Comparison of ENCODE assay signal across 1 cellular context in the genomic region with DNA sequence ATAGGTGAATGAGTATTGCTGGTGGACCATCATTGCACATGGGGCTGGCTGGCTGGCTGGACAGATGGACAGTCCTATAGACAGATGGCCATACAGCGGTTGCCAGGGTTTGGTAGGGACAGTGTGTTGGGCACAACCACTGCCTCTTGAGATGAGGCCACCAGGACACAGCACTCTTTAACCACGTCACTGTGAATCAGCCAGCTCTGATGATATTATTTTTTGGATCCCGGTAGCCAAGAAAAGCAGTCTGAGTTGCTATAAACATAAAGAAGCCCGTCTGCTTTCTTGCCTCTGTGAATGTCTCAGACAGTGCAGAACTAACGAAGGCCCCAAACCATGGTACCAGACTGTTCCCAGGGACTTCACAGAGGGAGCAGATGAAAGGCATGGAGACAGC.
TF ChIP-seq lines count a peak whose summit lies in the region.

No MANE protein-coding gene starts in this region.

TF ChIP-seq in IMR-90, 13 proteins besides CTCF, POLR2A, EP300 and RAD21 (continued from another document):
- TF ChIP-seq, protein P1, sequence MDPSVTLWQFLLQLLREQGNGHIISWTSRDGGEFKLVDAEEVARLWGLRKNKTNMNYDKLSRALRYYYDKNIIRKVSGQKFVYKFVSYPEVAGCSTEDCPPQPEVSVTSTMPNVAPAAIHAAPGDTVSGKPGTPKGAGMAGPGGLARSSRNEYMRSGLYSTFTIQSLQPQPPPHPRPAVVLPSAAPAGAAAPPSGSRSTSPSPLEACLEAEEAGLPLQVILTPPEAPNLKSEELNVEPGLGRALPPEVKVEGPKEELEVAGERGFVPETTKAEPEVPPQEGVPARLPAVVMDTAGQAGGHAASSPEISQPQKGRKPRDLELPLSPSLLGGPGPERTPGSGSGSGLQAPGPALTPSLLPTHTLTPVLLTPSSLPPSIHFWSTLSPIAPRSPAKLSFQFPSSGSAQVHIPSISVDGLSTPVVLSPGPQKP (IDR thresholded peaks at IDR 0.05; ENCODE audit: borderline replicate concordance, low read depth, low read length) = no peak
- TF ChIP-seq MAFK (IDR thresholded peaks at IDR 0.05; ENCODE audit: low read depth, low read length) = no peak
- no peak for TF ChIP-seq FOS (IDR thresholded peaks at IDR 0.05; ENCODE audit: low read depth, low read length)
- TF ChIP-seq CEBPB (IDR thresholded peaks at IDR 0.05; ENCODE audit: low read depth, low read length) = no peak
- TF ChIP-seq RFX5 (IDR thresholded peaks at IDR 0.05; ENCODE audit: low read depth, low read length) = no peak
- no peak for TF ChIP-seq MAZ (IDR thresholded peaks at IDR 0.05; ENCODE audit: borderline replicate concordance, low read depth, low read length)
- no peak for TF ChIP-seq NFE2L2 (IDR thresholded peaks at IDR 0.05; ENCODE audit: low read depth, low read length)
- no peak for TF ChIP-seq BHLHE40 (IDR thresholded peaks at IDR 0.05; ENCODE audit: low read depth, low read length)
